In genomic region chr9:134589748-134590147, GRCh38 we compare ENCODE assay signal across 13 cellular contexts. TPM values are rescaled to one million over a fixed set of nuclear protein-coding genes. Genes with fewer than 3 reads are reported as not detected.
DNase-seq lines count a peak whose midpoint lies in the region; TF ChIP-seq lines count a peak whose summit lies in the region.
"Had no signal": no experiment of that assay in that cellular context is flagged by ENCODE, and none has a peak within 500 bp of the region (broad histone marks: within the 10 kb centered on the region; RNA-seq: fewer than 3 reads in every experiment).

No MANE protein-coding gene starts in this region.

- H3K4me3 Mint-ChIP-seq in osteocyte (ENCODE audit: unreplicated experiment): no peak overlapping the region

- H3K36me3 Mint-ChIP-seq in osteocyte (ENCODE audit: unreplicated experiment): no peaks in the 10 kb centered on the region

- DNase-seq in ELF-1 (ENCODE audit: low read depth, low spot score) (peak; percentile 63), islet precursor cell (peak; percentile 52), osteocyte (ENCODE audit: extremely low spot score, unreplicated experiment) (peak; percentile 54), NCI-H2029 treated with DMSO at 0.1 percent for 48 hours (lab: John Stamatoyannopoulos, UW) (no peak), NOMO-1 (lab: John Stamatoyannopoulos, UW; ENCODE audit: unreplicated experiment in 2 of 2) (no peak)
- DNase-seq in effector memory CD4-positive, alpha-beta T cell: no peak
- DNase-seq: C1 segment of cervical spinal cord, DMS153, NCI-H1436, NCI-H2081 treated with DMSO at 0.1 percent for 48 hours, NCI-H524, SHP77 treated with DMSO at 0.1 percent for 48 hours had no signal

- H3K4me1 ChIP-seq in HUES6 (ENCODE audit: control insufficient read depth, insufficient read depth, low read length): peaks cover 14% of the 10 kb centered on the region; the same call in 1 of the 2 replicates
- no peaks in the 10 kb centered on the region for H3K4me1 ChIP-seq in effector memory CD4-positive, alpha-beta T cell (ENCODE audit: control insufficient read depth, insufficient read depth, low read length, poor library complexity, severe bottlenecking)

- H3K9ac ChIP-seq in HUES6 (ENCODE audit: low read length): peak overlapping the region; percentile 52

- no peaks in the 10 kb centered on the region for H3K27me3 Mint-ChIP-seq in osteocyte (ENCODE audit: unreplicated experiment)

- H3K9me3 ChIP-seq in HUES6 (ENCODE audit: control insufficient read depth, insufficient read depth, low read depth, low read length): no peaks in the 10 kb centered on the region
- H3K9me3 ChIP-seq in effector memory CD4-positive, alpha-beta T cell (ENCODE audit: control insufficient read depth, low read length): no peaks in the 10 kb centered on the region

- no peak for TF ChIP-seq CTCF in osteocyte (IDR thresholded peaks at IDR 0.05)

- no peaks in the 10 kb centered on the region for H3K27me3 ChIP-seq in HUES6 (ENCODE audit: control insufficient read depth, insufficient read depth, low read length)
- H3K27me3 ChIP-seq in effector memory CD4-positive, alpha-beta T cell (replicated peaks; ENCODE audit: control insufficient read depth, insufficient read depth, low read length, poor library complexity, severe bottlenecking): peaks cover 3% of the 10 kb centered on the region

- H3K27ac Mint-ChIP-seq in osteocyte (ENCODE audit: unreplicated experiment): peak overlapping the region; percentile 34

- H3K4me3 ChIP-seq in HUES6 (ENCODE audit: low read depth, low read length): no peak overlapping the region
- H3K4me3 ChIP-seq in effector memory CD4-positive, alpha-beta T cell (ENCODE audit: insufficient read depth, low read depth, low read length, poor library complexity, severe bottlenecking): no peak overlapping the region

- no peaks in the 10 kb centered on the region for H3K36me3 ChIP-seq in HUES6 (ENCODE audit: control insufficient read depth, insufficient read depth, low read length)
- H3K36me3 ChIP-seq in effector memory CD4-positive, alpha-beta T cell (ENCODE audit: control insufficient read depth, insufficient read depth, low read length): no peaks in the 10 kb centered on the region

- H3K4me1 Mint-ChIP-seq in osteocyte (ENCODE audit: unreplicated experiment): peaks cover 59% of the 10 kb centered on the region

- no peaks in the 10 kb centered on the region for H3K9me3 Mint-ChIP-seq in osteocyte (ENCODE audit: unreplicated experiment)

- no peak overlapping the region for H3K27ac ChIP-seq in HUES6 (ENCODE audit: low read depth, low read length)
- no peak overlapping the region for H3K27ac ChIP-seq in effector memory CD4-positive, alpha-beta T cell (ENCODE audit: insufficient read depth, low read length, poor library complexity, severe bottlenecking)

RNA-seq across cellular contexts. Expression of gene COL5A1, which starts 51.9 kb away (rescaled TPM):
- 1,552 and 1,672 TPM in 2 replicates for total RNA-seq in osteocyte

Comparison
In these comparisons a context has a peak if more than half of its experiments do, and no peak if none do; other contexts are left out.
1. DNase-seq: peak in ELF-1 (single experiment), islet precursor cell (single experiment) and osteocyte (single experiment); none in NCI-H2029 treated with DMSO at 0.1 percent for 48 hours (single experiment), NOMO-1 (0 of 2) and effector memory CD4-positive, alpha-beta T cell (0 of 3).